In genomic region chr14:37708481-37708880, GRCh38 we compare ENCODE assay signal across 19 cellular contexts.
"Had no signal": no experiment of that assay in that cellular context is flagged by ENCODE, and none has a peak within 500 bp of the region (broad histone marks: within the 10 kb centered on the region; RNA-seq: fewer than 3 reads in every experiment).

No MANE protein-coding gene starts in this region.

- H3K36me3 ChIP-seq: tibial nerve had no signal

- H3K27me3 Mint-ChIP-seq: progenitor cell of endocrine pancreas; stimulated activated naive B cell treated with anti-CD40 and anti-IgM and Interleukin-4, amounts not matched to agents 10 μg/mL and 1 μg/mL and 100 μg/mL, for 72 hours had no signal

- H3K36me3 Mint-ChIP-seq: activated naive CD4-positive, alpha-beta T cell treated with anti-CD3 and anti-CD28 coated beads, Interleukin-2, amount 50 U/mL, for 72 hours; natural killer cell; stimulated activated naive B cell treated with anti-CD40 and anti-IgM and Interleukin-4, amounts not matched to agents 10 μg/mL and 1 μg/mL and 100 μg/mL, for 72 hours had no signal

- H3K4me1 Mint-ChIP-seq: natural killer cell; stimulated activated naive B cell treated with anti-CD40 and anti-IgM and Interleukin-4, amounts not matched to agents 10 μg/mL and 1 μg/mL and 100 μg/mL, for 72 hours had no signal

- H3K4me1 ChIP-seq: foreskin keratinocyte, tibial nerve had no signal

- H3K4me3 Mint-ChIP-seq: natural killer cell; stimulated activated naive B cell treated with anti-CD40 and anti-IgM and Interleukin-4, amounts not matched to agents 10 μg/mL and 1 μg/mL and 100 μg/mL, for 72 hours had no signal

- FAIRE-seq: bronchial epithelial cell, endometrium, TTC549 had no signal

- H3K27me3 ChIP-seq: tibial nerve had no signal

- ATAC-seq: activated naive CD4-positive, alpha-beta T cell treated with anti-CD3 and anti-CD28 coated beads, Interleukin-2, amount 50 U/mL, for 72 hours; esophagus mucosa; foreskin keratinocyte; left colon; mucosa of descending colon; natural killer cell; right cardiac atrium; stimulated activated naive B cell treated with anti-CD40 and anti-IgM and Interleukin-4, amounts not matched to agents 10 μg/mL and 1 μg/mL and 100 μg/mL, for 72 hours had no signal

- H3K27ac Mint-ChIP-seq: activated naive CD4-positive, alpha-beta T cell treated with anti-CD3 and anti-CD28 coated beads, Interleukin-2, amount 50 U/mL, for 72 hours; natural killer cell; progenitor cell of endocrine pancreas; stimulated activated naive B cell treated with anti-CD40 and anti-IgM and Interleukin-4, amounts not matched to agents 10 μg/mL and 1 μg/mL and 100 μg/mL, for 72 hours had no signal

- H3K27ac ChIP-seq: foreskin keratinocyte, tibial nerve had no signal

- DNase-seq: activated effector memory CD4-positive, alpha-beta T cell treated with Interleukin-2 at 50 U/mL for 16 hours; activated T-cell treated with anti-CD3 and anti-CD28 coated beads, Interleukin-2, amount 50 U/mL, for 1 hour; foreskin keratinocyte; left colon; mammary epithelial cell; mucosa of descending colon; natural killer cell; occipital lobe; right cardiac atrium; stimulated activated CD4-positive, alpha-beta T cell treated with anti-CD3 and anti-CD28 coated beads, Interleukin-2, amount 100 ng/mL, for 24 hours; stimulated activated naive B cell treated with anti-CD40 and anti-IgM and Interleukin-4, amounts not matched to agents 10 μg/mL and 1 μg/mL and 100 μg/mL, for 72 hours; T-helper 2 cell had no signal

- H3K9me3 ChIP-seq: mucosa of descending colon, tibial nerve had no signal

- H3K4me3 ChIP-seq: mucosa of descending colon, tibial nerve had no signal
